Comparison of ENCODE assay signal across 29 cellular contexts in genomic region chr16:752008-752315, GRCh38. TPM values are rescaled to one million over a fixed set of nuclear protein-coding genes. Genes with fewer than 3 reads are reported as not detected.
DNase-seq lines count a peak whose midpoint lies in the region; ATAC-seq, FAIRE-seq and TF ChIP-seq lines count a peak whose summit lies in the region.
"Had no signal": no experiment of that assay in that cellular context is flagged by ENCODE, and none has a peak within 500 bp of the region (broad histone marks: within the 10 kb centered on the region; RNA-seq: fewer than 3 reads in every experiment).

No MANE protein-coding gene starts in this region.

- no peaks in the 10 kb centered on the region for H3K9me1 ChIP-seq in IMR-90 (ENCODE audit: insufficient read depth, low read length)
- H3K9me1 ChIP-seq in K562 (ENCODE audit: control insufficient read depth, insufficient read depth, low read length), result no peaks in the 10 kb centered on the region

- FAIRE-seq in K562 (lab: Jason Lieb, UNC), result no peak
- FAIRE-seq: GM12891, pancreas, TTC549 had no signal

- H3K27me3 ChIP-seq in Caco-2 (replicated peaks; ENCODE audit: control insufficient read depth, insufficient read depth, low read length) (no peaks in the 10 kb centered on the region), IMR-90 (ENCODE audit: control insufficient read depth, insufficient read depth, low read length) (peaks cover 11% of the 10 kb centered on the region), K562 (ENCODE audit: control insufficient read depth in 2 of 2, insufficient read depth in 2 of 2, low read length in 2 of 2) (no peaks in the 10 kb centered on the region), iPS-20b (ENCODE audit: insufficient read depth, low read length) (no peaks in the 10 kb centered on the region)
- H3K27me3 ChIP-seq: BLaER1 treated with 17β-estradiol and CSF1 and Interleukin-3, amounts not matched to agents 10 nM and 100 nM; pancreas had no signal

- H2BK20ac ChIP-seq in IMR-90 (ENCODE audit: low read depth, low read length), result no peak overlapping the region

- H3K9me3 ChIP-seq in Caco-2 (no peaks in the 10 kb centered on the region), IMR-90 (ENCODE audit: control insufficient read depth, insufficient read depth, low read length) (peaks cover 3% of the 10 kb centered on the region), K562 (replicated peaks; ENCODE audit: control insufficient read depth, insufficient read depth, low read depth, low read length) (no peaks in the 10 kb centered on the region), iPS-20b (ENCODE audit: insufficient read depth, low read depth, low read length) (no peaks in the 10 kb centered on the region; the same call in 1 of the 2 replicates)
- H3K9me3 ChIP-seq: pancreas had no signal

- no peak overlapping the region for H3K14ac ChIP-seq in IMR-90 (replicated peaks; ENCODE audit: low read depth, low read length)

- H3K27ac ChIP-seq in IMR-90 (ENCODE audit: insufficient read depth, low read length) (no peak overlapping the region), K562 (ENCODE audit: extremely low read depth, low read depth, low read length) (no peak overlapping the region), iPS-20b (ENCODE audit: low read length) (no peak overlapping the region)
- H3K27ac ChIP-seq: BLaER1 treated with 17β-estradiol and CSF1 and Interleukin-3, amounts not matched to agents 10 nM and 100 nM; pancreas; SK-N-MC; spleen had no signal

- H2BK5ac ChIP-seq in IMR-90 (ENCODE audit: low read depth, low read length, poor library complexity, severe bottlenecking), result no peak overlapping the region

- H3K18ac ChIP-seq in IMR-90 (ENCODE audit: low read depth, low read length), result no peak overlapping the region

- TF ChIP-seq CTCF in Caco-2 (IDR thresholded peaks at IDR 0.05; ENCODE audit: insufficient read depth in 1 of 2, low read depth in 1 of 2, low read length in 1 of 2, severe bottlenecking in 1 of 2, unreplicated experiment in 1 of 2), result no peak
- TF ChIP-seq CTCF in IMR-90 (conservative IDR thresholded peaks at IDR 0.05; ENCODE audit: low read depth, low read length), result no peak
- no peak for TF ChIP-seq CTCF in K562 (IDR thresholded peaks at IDR 0.05 in 2 of 3, conservative IDR thresholded peaks at IDR 0.05 in 1 of 3; ENCODE audit: insufficient read depth in 2 of 3, low read depth in 1 of 3, low read length in 3 of 3)
- no peak for TF ChIP-seq CTCF in GM10248 (IDR thresholded peaks at IDR 0.05; ENCODE audit: control extremely low read depth, extremely low read depth, low read depth, missing control alignments)

- H2AK9ac ChIP-seq in IMR-90 (replicated peaks; ENCODE audit: low read depth, low read length, poor library complexity), result no peak overlapping the region

- H3K4ac ChIP-seq in IMR-90 (ENCODE audit: low read depth, low read length), result no peak overlapping the region

- no peak overlapping the region for H3K56ac ChIP-seq in IMR-90 (ENCODE audit: extremely low read depth, insufficient read depth, low read length)

- H2BK15ac ChIP-seq in IMR-90 (ENCODE audit: low read depth, low read length), result no peak overlapping the region

- intact Hi-C loops in Caco-2 (cut with micrococcal nuclease; ENCODE audit: unreplicated experiment), result no loop called here
- intact Hi-C loops in IMR-90 (cut with micrococcal nuclease), result no loop called here
- intact Hi-C loops in K562 (cut with micrococcal nuclease), result no loop called here

- H3K4me2 ChIP-seq in IMR-90 (ENCODE audit: low read depth, low read length) (no peak overlapping the region), K562 (ENCODE audit: insufficient read depth, low read length) (no peak overlapping the region)

- H3K4me3 Mint-ChIP-seq in Caco-2 (ENCODE audit: unreplicated experiment), result peak overlapping the region; percentile 3
- H3K4me3 Mint-ChIP-seq: activated CD4-positive, alpha-beta T cell treated with anti-CD3 and anti-CD28 coated beads for 36 hours; activated naive CD8-positive, alpha-beta T cell treated with anti-CD3 and anti-CD28 coated beads for 36 hours; HFFc6; nephron; T-helper 1 cell treated with Interleukin-12 subunit alpha and Interleukin-12 subunit beta and Interleukin-4 antibody, amounts not matched to agents 30 μg/mL and 1 μg/mL, for 36 hours had no signal

- H4K8ac ChIP-seq in IMR-90 (ENCODE audit: low read depth in 2 of 2, low read length in 2 of 2), result no peak overlapping the region

- H3K36me3 ChIP-seq in Caco-2 (ENCODE audit: control insufficient read depth, insufficient read depth, low read length), result no peaks in the 10 kb centered on the region
- H3K36me3 ChIP-seq in IMR-90 (ENCODE audit: control insufficient read depth, insufficient read depth, low read length), result no peaks in the 10 kb centered on the region
- no peaks in the 10 kb centered on the region for H3K36me3 ChIP-seq in K562 (ENCODE audit: control insufficient read depth, insufficient read depth, low read length)
- H3K36me3 ChIP-seq in iPS-20b (ENCODE audit: insufficient read depth, low read depth, low read length), result no peaks in the 10 kb centered on the region
- H3K36me3 ChIP-seq: BLaER1 treated with 17β-estradiol and CSF1 and Interleukin-3, amounts not matched to agents 10 nM and 100 nM; pancreas; spleen had no signal

- no peaks in the 10 kb centered on the region for H3K79me1 ChIP-seq in IMR-90 (ENCODE audit: low read depth in 1 of 2, low read length in 2 of 2)

- H4K91ac ChIP-seq in IMR-90 (ENCODE audit: insufficient read depth, low read depth, low read length), result no peak overlapping the region

- H3K79me2 ChIP-seq in K562 (ENCODE audit: control insufficient read depth, insufficient read depth, low read length), result no peaks in the 10 kb centered on the region

- CTCF ChIA-PET in Caco-2 (lab: Charles Lee) (no interaction called here), IMR-90 (lab: Yijun Ruan, JAX) (no interaction called here), K562 (lab: Yijun Ruan, JAX; ENCODE audit: low intra/inter-chr PET ratio) (no interaction called here), GM10248 (lab: Yijun Ruan, JAX) (interaction anchor here (2.1 kb wide), 1 partner anchor 11 kb away, joined by 8 read pairs; the partner anchor contains the start of gene CIAO3)

- peaks cover 7% of the 10 kb centered on the region for H3K4me1 Mint-ChIP-seq in Caco-2 (ENCODE audit: low read depth, unreplicated experiment)
- H3K4me1 Mint-ChIP-seq: activated CD4-positive, alpha-beta T cell treated with anti-CD3 and anti-CD28 coated beads for 36 hours; nephron had no signal

- H2AFZ ChIP-seq in IMR-90 (replicated peaks; ENCODE audit: low read length, poor library complexity), result peak overlapping the region; percentile 67
- H2AFZ ChIP-seq in K562 (ENCODE audit: low read depth, low read length), result peak overlapping the region; percentile 55

- H3K4me3 ChIP-seq in Caco-2 (ENCODE audit: low read depth, low read length) (no peak overlapping the region), IMR-90 (ENCODE audit: insufficient read depth, low read depth, low read length) (no peak overlapping the region), K562 (no peak overlapping the region), iPS-20b (ENCODE audit: low read length) (peak overlapping the region; percentile 24; the same call in 1 of the 2 replicates)
- H3K4me3 ChIP-seq: BLaER1 treated with 17β-estradiol and CSF1 and Interleukin-3, amounts not matched to agents 10 nM and 100 nM; lung; pancreas; SK-N-MC; spleen had no signal

- no peaks in the 10 kb centered on the region for H3K9me3 Mint-ChIP-seq in Caco-2 (ENCODE audit: unreplicated experiment)
- H3K9me3 Mint-ChIP-seq: activated naive CD8-positive, alpha-beta T cell treated with anti-CD3 and anti-CD28 coated beads for 36 hours; HFFc6; T-helper 1 cell treated with Interleukin-12 subunit alpha and Interleukin-12 subunit beta and Interleukin-4 antibody, amounts not matched to agents 30 μg/mL and 1 μg/mL, for 36 hours had no signal

- TF ChIP-seq POLR2A in IMR-90 (IDR thresholded peaks at IDR 0.05; ENCODE audit: low read depth, low read length), result no peak
- no peak for TF ChIP-seq POLR2A in K562 (conservative IDR thresholded peaks at IDR 0.05)

- H3K27me3 Mint-ChIP-seq in Caco-2 (ENCODE audit: insufficient read depth, unreplicated experiment), result no peaks in the 10 kb centered on the region

- 28% methylated on average over 5 of the region's 10 CpGs; no CpG with 5 or more reads in 1 of the 2 experiments for WGBS in IMR-90 (ENCODE audit: extremely low coverage in 2 of 2, insufficient read length in 1 of 2), 2 experiments
- WGBS in K562 (ENCODE audit: insufficient coverage, low coverage, missing lambda C conversion rate), result 32% methylated on average over 10 of the region's 10 CpGs

- H3K23ac ChIP-seq in IMR-90 (ENCODE audit: low read depth, low read length), result no peak overlapping the region

- peaks cover 6% of the 10 kb centered on the region for H3K4me1 ChIP-seq in Caco-2
- H3K4me1 ChIP-seq in IMR-90 (ENCODE audit: control insufficient read depth, insufficient read depth, low read length), result no peaks in the 10 kb centered on the region
- H3K4me1 ChIP-seq in K562 (replicated peaks in 1 of 2; ENCODE audit: control insufficient read depth in 2 of 2, insufficient read depth in 2 of 2, low read length in 2 of 2), result peaks cover 6 to 18% of the 10 kb centered on the region in 2 experiments; a peak in 3 of 5 replicates
- H3K4me1 ChIP-seq in iPS-20b (ENCODE audit: insufficient read depth, low read length), result peaks cover 10% of the 10 kb centered on the region; the same call in 1 of the 2 replicates
- H3K4me1 ChIP-seq: pancreas had no signal

- no peak overlapping the region for H2BK120ac ChIP-seq in IMR-90 (ENCODE audit: low read depth, low read length)

- H3K9ac ChIP-seq in IMR-90 (ENCODE audit: low read depth, low read length), result no peak overlapping the region
- H3K9ac ChIP-seq in K562 (ENCODE audit: insufficient read depth in 1 of 2, low read depth in 2 of 2, low read length in 2 of 2), result peak overlapping the region in 1 of 2 experiments; percentile 48; a peak in 1 of 4 replicates
- no peak overlapping the region for H3K9ac ChIP-seq in iPS-20b (ENCODE audit: low read depth, low read length)

- TF ChIP-seq EP300 in K562 (IDR thresholded peaks at IDR 0.05; ENCODE audit: low read length), result no peak

- no peak overlapping the region for H4K5ac ChIP-seq in IMR-90 (ENCODE audit: low read depth, low read length)

- POLR2A ChIA-PET in Caco-2 (lab: Charles Lee), result interaction anchor here (1.0 kb wide), 1 partner anchor 31 kb away, joined by 3 read pairs; the partner anchor contains the start of gene ANTKMT
- POLR2A ChIA-PET in IMR-90 (lab: Charles Lee; ENCODE audit: unreplicated experiment), result no interaction called here
- POLR2A ChIA-PET in K562 (lab: Yijun Ruan, JAX), result interaction anchor here (0.6 to 1.4 kb wide), 3 partner anchors 11 to 345 kb away, joined by 3 to 5 read pairs (median 3); partner anchors contain the start of gene CIAO3
- POLR2A ChIA-PET in GM10248 (lab: Yijun Ruan, JAX), result no interaction called here

- in situ Hi-C loops in IMR-90 (cut with MboI; ENCODE audit: low sequenced_read_pairs), result no loop called here
- in situ Hi-C loops in K562 (cut with MboI), result no loop called here

- no peak overlapping the region for H2AK5ac ChIP-seq in IMR-90 (ENCODE audit: low read depth, low read length)

- BruUV-seq in Caco-2 (replicated peaks; lab: Mats Ljungman, UMichigan) (no TSS peak), IMR-90 (replicated peaks; lab: Mats Ljungman, UMichigan) (no TSS peak), K562 (replicated peaks; lab: Mats Ljungman, UMichigan) (no TSS peak)

- ATAC-seq in IMR-90 (ENCODE audit: low read depth) (no peak), K562 (no peak), GM21447 (IDR thresholded peaks at IDR 0.05; ENCODE audit: unreplicated experiment) (no peak)
- ATAC-seq: activated CD4-positive, alpha-beta T cell treated with anti-CD3 and anti-CD28 coated beads for 36 hours had no signal

- peak overlapping the region; percentile 27 for H3K27ac Mint-ChIP-seq in Caco-2 (ENCODE audit: unreplicated experiment)
- H3K27ac Mint-ChIP-seq: activated CD4-positive, alpha-beta T cell treated with anti-CD3 and anti-CD28 coated beads for 36 hours; activated naive CD8-positive, alpha-beta T cell treated with anti-CD3 and anti-CD28 coated beads for 36 hours; HFFc6; T-helper 1 cell treated with Interleukin-12 subunit alpha and Interleukin-12 subunit beta and Interleukin-4 antibody, amounts not matched to agents 30 μg/mL and 1 μg/mL, for 36 hours had no signal

- DNase-seq in Caco-2 (no peak), IMR-90 (no peak), K562 (ENCODE audit: extremely low read depth in 1 of 4, low spot score in 3 of 4) (no peak), SK-N-DZ (ENCODE audit: low spot score) (no peak), GM10248 (ENCODE audit: extremely low spot score) (no peak), NCI-H2171 treated with DMSO at 0.1 percent for 48 hours (lab: John Stamatoyannopoulos, UW) (no peak)
- DNase-seq: activated CD4-positive, alpha-beta T cell treated with anti-CD3 and anti-CD28 coated beads for 36 hours; activated CD8-positive, alpha-beta memory T cell treated with anti-CD3 and anti-CD28 coated beads for 24 hours; activated effector memory CD4-positive, alpha-beta T cell treated with Interleukin-2 at 50 U/mL for 16 hours; activated naive CD8-positive, alpha-beta T cell treated with anti-CD3 and anti-CD28 coated beads for 36 hours; Calu3; HFFc6; NCI-H1105; NCI-H187 treated with DMSO at 0.1 percent for 48 hours; NCI-H2227 treated with DMSO at 0.1 percent for 48 hours; RPMI8226; spleen; stimulated activated CD4-positive, alpha-beta T cell treated with anti-CD3 and anti-CD28 coated beads, Interleukin-2, amount 100 ng/mL, for 48 hours had no signal

- peaks cover 4% of the 10 kb centered on the region for H3K36me3 Mint-ChIP-seq in Caco-2 (ENCODE audit: insufficient read depth, unreplicated experiment)

- dilution Hi-C loops in IMR-90 (cut with HindIII; ENCODE audit: low sequenced_read_pairs, unreplicated experiment), result no loop called here

- H4K20me1 ChIP-seq in IMR-90 (ENCODE audit: insufficient read depth, low read length) (no peaks in the 10 kb centered on the region), K562 (replicated peaks; ENCODE audit: control insufficient read depth, insufficient read depth, low read length) (no peaks in the 10 kb centered on the region)
- H4K20me1 ChIP-seq: BLaER1 treated with 17β-estradiol and CSF1 and Interleukin-3, amounts not matched to agents 10 nM and 100 nM had no signal

- TF ChIP-seq RAD21 in IMR-90 (IDR thresholded peaks at IDR 0.05; ENCODE audit: low read length) (no peak), K562 (CRISPR knock-in tag; conservative IDR thresholded peaks at IDR 0.05 in 1 of 2, IDR thresholded peaks at IDR 0.05 in 1 of 2) (no peak)

RNA-seq across cellular contexts. Expression of gene MSLN, which starts 8.6 kb away (rescaled TPM):
- 0.36 and 0.39 TPM in 2 replicates for total RNA-seq in Caco-2 (2022)
- not detected in 2 replicates for total RNA-seq in IMR-90 (2012; rRNA removed)
- polyA plus RNA-seq in IMR-90 (2012; rRNA removed), result 0.14 and 0.22 TPM in 2 replicates
- 0.21 and 0.31 TPM in 2 replicates for polyA plus RNA-seq in IMR-90 (2012; cell fraction: cytosol; rRNA removed)
- 0.17 and 0.22 TPM in 2 replicates for polyA plus RNA-seq in IMR-90 (2012; cell fraction: nucleus; rRNA removed; ENCODE audit: low replicate concordance)
- total RNA-seq in K562 (2011; cell fraction: chromatin; rRNA removed; ENCODE audit: low replicate concordance), result not detected in 2 replicates
- not detected in 2 replicates for total RNA-seq in K562 (2011; cell fraction: nucleolus; rRNA removed)
- not detected in 2 replicates for total RNA-seq in K562 (2011; cell fraction: nucleoplasm; rRNA removed)
- total RNA-seq in K562 (2014; rRNA removed), result not detected in 2 replicates
- not detected in 2 replicates for total RNA-seq in K562 (2014; rRNA removed; fragmentation: Illumina TruSeq; extraction: Trizol)
- not detected in 2 replicates for total RNA-seq in K562 (2015; rRNA removed; fragmentation: Illumina TruSeq; extraction: Trizol)
- 0.22 TPM in 1 of 2 replicates, not detected in the other for total RNA-seq in K562 (2021)
- polyA plus RNA-seq in K562 (2011; rRNA removed), result not detected in 2 replicates
- not detected in 2 replicates for polyA plus RNA-seq in K562 (2011; cell fraction: cytosol; rRNA removed)
- not detected in 2 replicates for polyA plus RNA-seq in K562 (2011; cell fraction: nucleus; rRNA removed)
- not detected in 2 replicates for polyA plus RNA-seq in K562 (2012)
- not detected in 2 replicates for polyA plus RNA-seq in K562 (2014; fragmentation: Illumina TruSeq; extraction: Trizol)
- not detected for polyA plus RNA-seq in K562 (2014; fragmentation: Nextera tagmentation; extraction: Ambion mirVana)
- not detected in 2 replicates for polyA plus RNA-seq in K562 (2014; rRNA removed)
- polyA minus RNA-seq in K562 (2011; rRNA and poly(A)+ RNA removed), result not detected in 2 replicates
- polyA minus RNA-seq in K562 (2011; cell fraction: cytosol; rRNA and poly(A)+ RNA removed), result 0.86 and 3.8 TPM in 2 replicates
- polyA minus RNA-seq in K562 (2011; cell fraction: nucleus; rRNA and poly(A)+ RNA removed), result 0.22 and 0.40 TPM in 2 replicates
- polyA plus RNA-seq in SK-N-DZ (2014; cell fraction: cytosol; rRNA removed), result not detected in 2 replicates
- 0.07 and 0.52 TPM in 2 replicates for polyA plus RNA-seq in SK-N-DZ (2014; cell fraction: nucleus; rRNA removed)
- total RNA-seq: activated CD4-positive, alpha-beta T cell treated with anti-CD3 and anti-CD28 coated beads for 36 hours; activated naive CD8-positive, alpha-beta T cell treated with anti-CD3 and anti-CD28 coated beads for 36 hours; LHCN-M2 had no signal

RNA-seq across cellular contexts. Expression of gene CIAO3, which starts 11.2 kb away (rescaled TPM):
- 42.9 and 44.5 TPM in 2 replicates for total RNA-seq in Caco-2 (2022)
- total RNA-seq in IMR-90 (2012; rRNA removed), result 13.9 and 17.0 TPM in 2 replicates
- polyA plus RNA-seq in IMR-90 (2012; rRNA removed), result 20.2 and 20.5 TPM in 2 replicates
- 9.3 and 15.1 TPM in 2 replicates for polyA plus RNA-seq in IMR-90 (2012; cell fraction: cytosol; rRNA removed)
- 56.8 and 112 TPM in 2 replicates for polyA plus RNA-seq in IMR-90 (2012; cell fraction: nucleus; rRNA removed; ENCODE audit: low replicate concordance)
- 110 and 324 TPM in 2 replicates for total RNA-seq in K562 (2011; cell fraction: chromatin; rRNA removed; ENCODE audit: low replicate concordance)
- total RNA-seq in K562 (2011; cell fraction: nucleolus; rRNA removed), result 238 and 279 TPM in 2 replicates
- 145 and 170 TPM in 2 replicates for total RNA-seq in K562 (2011; cell fraction: nucleoplasm; rRNA removed)
- 35.6 and 48.2 TPM in 2 replicates for total RNA-seq in K562 (2014; rRNA removed)
- 7.3 and 7.9 TPM in 2 replicates for total RNA-seq in K562 (2014; rRNA removed; fragmentation: Illumina TruSeq; extraction: Trizol)
- total RNA-seq in K562 (2015; rRNA removed; fragmentation: Illumina TruSeq; extraction: Trizol), result 18.6 and 20.5 TPM in 2 replicates
- 30.7 and 30.9 TPM in 2 replicates for total RNA-seq in K562 (2021)
- polyA plus RNA-seq in K562 (2011; rRNA removed), result 18.5 and 30.5 TPM in 2 replicates
- polyA plus RNA-seq in K562 (2011; cell fraction: cytosol; rRNA removed), result 24.1 and 25.8 TPM in 2 replicates
- 101 and 104 TPM in 2 replicates for polyA plus RNA-seq in K562 (2011; cell fraction: nucleus; rRNA removed)
- polyA plus RNA-seq in K562 (2012), result 22.4 and 34.2 TPM in 2 replicates
- 17.1 and 18.7 TPM in 2 replicates for polyA plus RNA-seq in K562 (2014; fragmentation: Illumina TruSeq; extraction: Trizol)
- 1 to 10 TPM; 2.2 to 2.4 TPM for polyA plus RNA-seq in K562 (2014; fragmentation: Nextera tagmentation; extraction: Ambion mirVana)
- 31.0 and 38.2 TPM in 2 replicates for polyA plus RNA-seq in K562 (2014; rRNA removed)
- 13.5 and 15.4 TPM in 2 replicates for polyA minus RNA-seq in K562 (2011; rRNA and poly(A)+ RNA removed)
- polyA minus RNA-seq in K562 (2011; cell fraction: cytosol; rRNA and poly(A)+ RNA removed), result 9.9 and 14.8 TPM in 2 replicates
- polyA minus RNA-seq in K562 (2011; cell fraction: nucleus; rRNA and poly(A)+ RNA removed), result 52.0 and 78.0 TPM in 2 replicates
- polyA plus RNA-seq in SK-N-DZ (2014; cell fraction: cytosol; rRNA removed), result 28.6 and 34.4 TPM in 2 replicates
- polyA plus RNA-seq in SK-N-DZ (2014; cell fraction: nucleus; rRNA removed), result 88.2 and 96.1 TPM in 2 replicates

RNA-seq across cellular contexts. Expression of gene HAGHL, which starts 25.1 kb away (rescaled TPM):
- total RNA-seq in Caco-2 (2022), result 6.8 and 9.7 TPM in 2 replicates
- total RNA-seq in IMR-90 (2012; rRNA removed), result 3.0 and 3.1 TPM in 2 replicates
- 12.5 and 17.5 TPM in 2 replicates for polyA plus RNA-seq in IMR-90 (2012; rRNA removed)
- 12.2 and 17.9 TPM in 2 replicates for polyA plus RNA-seq in IMR-90 (2012; cell fraction: cytosol; rRNA removed)
- 69.8 and 233 TPM in 2 replicates for polyA plus RNA-seq in IMR-90 (2012; cell fraction: nucleus; rRNA removed; ENCODE audit: low replicate concordance)
- total RNA-seq in K562 (2011; cell fraction: chromatin; rRNA removed; ENCODE audit: low replicate concordance), result 38.5 and 167 TPM in 2 replicates
- total RNA-seq in K562 (2011; cell fraction: nucleolus; rRNA removed), result 219 TPM in 2 replicates
- total RNA-seq in K562 (2011; cell fraction: nucleoplasm; rRNA removed), result 62.9 and 89.5 TPM in 2 replicates
- total RNA-seq in K562 (2014; rRNA removed), result 58.2 and 59.0 TPM in 2 replicates
- total RNA-seq in K562 (2014; rRNA removed; fragmentation: Illumina TruSeq; extraction: Trizol), result 3.2 and 8.2 TPM in 2 replicates
- 20.7 and 22.1 TPM in 2 replicates for total RNA-seq in K562 (2015; rRNA removed; fragmentation: Illumina TruSeq; extraction: Trizol)
- total RNA-seq in K562 (2021), result 71.7 and 83.2 TPM in 2 replicates
- 27.0 and 41.6 TPM in 2 replicates for polyA plus RNA-seq in K562 (2011; rRNA removed)
- 47.2 and 104 TPM in 2 replicates for polyA plus RNA-seq in K562 (2011; cell fraction: cytosol; rRNA removed)
- 438 and 737 TPM in 2 replicates for polyA plus RNA-seq in K562 (2011; cell fraction: nucleus; rRNA removed)
- 30.6 and 41.2 TPM in 2 replicates for polyA plus RNA-seq in K562 (2012)
- polyA plus RNA-seq in K562 (2014; fragmentation: Illumina TruSeq; extraction: Trizol), result 7.2 and 13.6 TPM in 2 replicates
- under 1 TPM; 0.31 to 0.48 TPM for polyA plus RNA-seq in K562 (2014; fragmentation: Nextera tagmentation; extraction: Ambion mirVana)
- polyA plus RNA-seq in K562 (2014; rRNA removed), result 69.8 and 83.4 TPM in 2 replicates
- polyA minus RNA-seq in K562 (2011; rRNA and poly(A)+ RNA removed), result 1.2 and 3.7 TPM in 2 replicates
- 12.6 and 13.3 TPM in 2 replicates for polyA minus RNA-seq in K562 (2011; cell fraction: cytosol; rRNA and poly(A)+ RNA removed)
- polyA minus RNA-seq in K562 (2011; cell fraction: nucleus; rRNA and poly(A)+ RNA removed), result 37.4 and 41.3 TPM in 2 replicates
- 22.6 and 23.4 TPM in 2 replicates for polyA plus RNA-seq in SK-N-DZ (2014; cell fraction: cytosol; rRNA removed)
- 184 and 185 TPM in 2 replicates for polyA plus RNA-seq in SK-N-DZ (2014; cell fraction: nucleus; rRNA removed)

RNA-seq across cellular contexts. Expression of gene CCDC78, which starts 25.7 kb away (rescaled TPM):
- total RNA-seq in Caco-2 (2022), result 3.5 and 4.6 TPM in 2 replicates
- total RNA-seq in IMR-90 (2012; rRNA removed), result 0.54 and 0.56 TPM in 2 replicates
- polyA plus RNA-seq in IMR-90 (2012; rRNA removed), result 4.6 and 5.5 TPM in 2 replicates
- polyA plus RNA-seq in IMR-90 (2012; cell fraction: cytosol; rRNA removed), result 0.21 and 1.0 TPM in 2 replicates
- polyA plus RNA-seq in IMR-90 (2012; cell fraction: nucleus; rRNA removed; ENCODE audit: low replicate concordance), result 31.9 and 80.5 TPM in 2 replicates
- total RNA-seq in K562 (2011; cell fraction: chromatin; rRNA removed; ENCODE audit: low replicate concordance), result 12.8 and 51.1 TPM in 2 replicates
- 36.0 and 37.1 TPM in 2 replicates for total RNA-seq in K562 (2011; cell fraction: nucleolus; rRNA removed)
- total RNA-seq in K562 (2011; cell fraction: nucleoplasm; rRNA removed), result 14.0 and 15.0 TPM in 2 replicates
- 5.7 and 10.6 TPM in 2 replicates for total RNA-seq in K562 (2014; rRNA removed)
- total RNA-seq in K562 (2014; rRNA removed; fragmentation: Illumina TruSeq; extraction: Trizol), result 0.57 and 0.76 TPM in 2 replicates
- 2.9 and 3.1 TPM in 2 replicates for total RNA-seq in K562 (2015; rRNA removed; fragmentation: Illumina TruSeq; extraction: Trizol)
- total RNA-seq in K562 (2021), result 13.4 and 14.4 TPM in 2 replicates
- 3.0 and 5.9 TPM in 2 replicates for polyA plus RNA-seq in K562 (2011; rRNA removed)
- 2.5 and 5.1 TPM in 2 replicates for polyA plus RNA-seq in K562 (2011; cell fraction: cytosol; rRNA removed)
- 66.9 and 107 TPM in 2 replicates for polyA plus RNA-seq in K562 (2011; cell fraction: nucleus; rRNA removed)
- 6.2 and 9.5 TPM in 2 replicates for polyA plus RNA-seq in K562 (2012)
- polyA plus RNA-seq in K562 (2014; fragmentation: Illumina TruSeq; extraction: Trizol), result 2.6 and 2.8 TPM in 2 replicates
- under 1 TPM; 0.24 to 0.29 TPM for polyA plus RNA-seq in K562 (2014; fragmentation: Nextera tagmentation; extraction: Ambion mirVana)
- 17.7 and 20.6 TPM in 2 replicates for polyA plus RNA-seq in K562 (2014; rRNA removed)
- polyA minus RNA-seq in K562 (2011; rRNA and poly(A)+ RNA removed), result 0.39 TPM in 2 replicates
- not detected in 2 replicates for polyA minus RNA-seq in K562 (2011; cell fraction: cytosol; rRNA and poly(A)+ RNA removed)
- 8.8 and 8.9 TPM in 2 replicates for polyA minus RNA-seq in K562 (2011; cell fraction: nucleus; rRNA and poly(A)+ RNA removed)
- 2.7 and 7.0 TPM in 2 replicates for polyA plus RNA-seq in SK-N-DZ (2014; cell fraction: cytosol; rRNA removed)
- 129 and 132 TPM in 2 replicates for polyA plus RNA-seq in SK-N-DZ (2014; cell fraction: nucleus; rRNA removed)

RNA-seq across cellular contexts. Expression of gene ANTKMT, which starts 31.0 kb away (rescaled TPM):
- 39.7 and 42.6 TPM in 2 replicates for total RNA-seq in Caco-2 (2022)
- total RNA-seq in IMR-90 (2012; rRNA removed), result 7.3 and 7.5 TPM in 2 replicates
- 16.2 and 25.7 TPM in 2 replicates for polyA plus RNA-seq in IMR-90 (2012; rRNA removed)
- 62.9 and 94.1 TPM in 2 replicates for polyA plus RNA-seq in IMR-90 (2012; cell fraction: cytosol; rRNA removed)
- 58.1 and 200 TPM in 2 replicates for polyA plus RNA-seq in IMR-90 (2012; cell fraction: nucleus; rRNA removed; ENCODE audit: low replicate concordance)
- 7.6 and 54.6 TPM in 2 replicates for total RNA-seq in K562 (2011; cell fraction: chromatin; rRNA removed; ENCODE audit: low replicate concordance)
- 105 and 120 TPM in 2 replicates for total RNA-seq in K562 (2011; cell fraction: nucleolus; rRNA removed)
- 30.9 and 33.4 TPM in 2 replicates for total RNA-seq in K562 (2011; cell fraction: nucleoplasm; rRNA removed)
- 170 and 221 TPM in 2 replicates for total RNA-seq in K562 (2014; rRNA removed)
- total RNA-seq in K562 (2014; rRNA removed; fragmentation: Illumina TruSeq; extraction: Trizol), result 2.3 and 4.3 TPM in 2 replicates
- total RNA-seq in K562 (2015; rRNA removed; fragmentation: Illumina TruSeq; extraction: Trizol), result 39.9 and 47.1 TPM in 2 replicates
- 217 and 240 TPM in 2 replicates for total RNA-seq in K562 (2021)
- 19.1 and 26.3 TPM in 2 replicates for polyA plus RNA-seq in K562 (2011; rRNA removed)
- polyA plus RNA-seq in K562 (2011; cell fraction: cytosol; rRNA removed), result 53.5 and 239 TPM in 2 replicates
- 99.3 and 186 TPM in 2 replicates for polyA plus RNA-seq in K562 (2011; cell fraction: nucleus; rRNA removed)
- polyA plus RNA-seq in K562 (2012), result 31.0 and 45.4 TPM in 2 replicates
- polyA plus RNA-seq in K562 (2014; fragmentation: Illumina TruSeq; extraction: Trizol), result 2.8 and 9.0 TPM in 2 replicates
- 1 to 10 TPM in 1 of 2 experiments, under 1 TPM in 1; 0.58 to 2.1 TPM for polyA plus RNA-seq in K562 (2014; fragmentation: Nextera tagmentation; extraction: Ambion mirVana)
- 158 and 161 TPM in 2 replicates for polyA plus RNA-seq in K562 (2014; rRNA removed)
- 0.42 and 0.48 TPM in 2 replicates for polyA minus RNA-seq in K562 (2011; rRNA and poly(A)+ RNA removed)
- 17.5 and 22.8 TPM in 2 replicates for polyA minus RNA-seq in K562 (2011; cell fraction: cytosol; rRNA and poly(A)+ RNA removed)
- polyA minus RNA-seq in K562 (2011; cell fraction: nucleus; rRNA and poly(A)+ RNA removed), result 37.1 and 45.1 TPM in 2 replicates
- 59.0 and 63.1 TPM in 2 replicates for polyA plus RNA-seq in SK-N-DZ (2014; cell fraction: cytosol; rRNA removed)
- 199 and 307 TPM in 2 replicates for polyA plus RNA-seq in SK-N-DZ (2014; cell fraction: nucleus; rRNA removed)

Comparison
In these comparisons a context has a peak if more than half of its experiments do, and no peak if none do; other contexts are left out.
1. POLR2A ChIA-PET loops: an anchor here in Caco-2 (1.0 kb wide) and K562 (0.6 to 1.4 kb wide); none called in IMR-90 and GM10248.